ENCODE assay signal across 8 cellular contexts in the genomic region with DNA sequence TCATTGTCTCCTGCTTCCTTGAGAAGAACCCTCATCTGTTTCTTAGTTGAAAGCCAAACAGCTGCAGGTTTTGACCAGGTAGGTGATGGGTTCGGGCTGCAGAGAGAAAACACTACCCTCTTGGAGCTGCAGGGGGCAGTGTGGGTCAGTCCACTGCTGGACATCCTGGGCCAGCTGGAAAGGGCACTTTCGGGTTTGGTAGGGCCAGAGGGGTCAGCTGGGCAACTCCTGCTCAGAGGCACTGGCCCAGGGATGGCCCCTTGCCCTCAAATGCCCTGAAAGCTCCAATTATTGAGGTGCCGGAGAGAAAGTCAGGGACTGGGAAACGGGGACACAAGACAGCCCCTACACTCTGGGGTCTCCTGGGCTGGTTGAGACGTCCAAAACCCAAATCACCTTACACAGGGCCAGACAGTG.
DNase-seq lines count a peak whose midpoint lies in the region; ATAC-seq, FAIRE-seq and TF ChIP-seq lines count a peak whose summit lies in the region.

No MANE protein-coding gene starts in this region.

- no peaks in the 10 kb centered on the region for H3K36me3 ChIP-seq in heart left ventricle

- H3K4me3 ChIP-seq in heart left ventricle = no peak overlapping the region

- no peak overlapping the region for H3K27ac ChIP-seq in heart left ventricle

- FAIRE-seq in H54 (lab: Jason Lieb, UNC) = no peak

- H3K27me3 ChIP-seq in heart left ventricle = no peaks in the 10 kb centered on the region

- peak in 3 of 4 donors; percentile 53 to 74 (median 73) for ATAC-seq in heart left ventricle

- peak; percentile 66 to 82 (median 70) for TF ChIP-seq CTCF in heart left ventricle (IDR thresholded peaks at IDR 0.05)

- DNase-seq in CMK (ENCODE audit: low read depth) (peak; percentile 18), H54 (ENCODE audit: insufficient read length, low spot score) (peak; percentile 35), OCI-M1 (lab: John Stamatoyannopoulos, UW) (peak; percentile 59), heart left ventricle (peak in 4 of 5 donors; percentile 47 to 75 (median 58)), NCI-H446 (lab: John Stamatoyannopoulos, UW) (no peak), NCI-H1930 (lab: John Stamatoyannopoulos, UW) (no peak)
- DNase-seq in activated effector memory CD4-positive, alpha-beta T cell treated with anti-CD3 and anti-CD28 coated beads, Interleukin-2, amount 50 U/mL, for 16 hours = peak; percentile 85
- DNase-seq in stimulated activated CD4-positive, alpha-beta T cell treated with anti-CD3 and anti-CD28 coated beads, Interleukin-12 subunit alpha, Interleukin-12 subunit beta, amount 100 ng/mL, for 24 hours (ENCODE audit: low read depth in 2 of 2) = peak; percentile 18 to 62

- H3K4me1 ChIP-seq in heart left ventricle = peaks cover 0 to 15% (median 3%) of the 10 kb centered on the region in 12 donors

- H3K9me3 ChIP-seq in heart left ventricle = no peaks in the 10 kb centered on the region

- TF ChIP-seq POLR2A in H54 (IDR thresholded peaks at IDR 0.05; ENCODE audit: low read depth, low read length) = no peak
- TF ChIP-seq POLR2A in heart left ventricle (IDR thresholded peaks at IDR 0.05) = no peak

- WGBS in heart left ventricle, 4 donors = 48 to 86% (median 73%) methylated on average over 3 to 5 of the region's 5 CpGs

- intact Hi-C loops in heart left ventricle (cut with DNase I) = loop anchor here in 5 of 10 donors (1.0 to 5.0 kb wide), 3 partner anchors 33 to 37 kb away; no protein-coding TSS in a partner anchor

Comparison
In these comparisons a context has a peak if more than half of its experiments do, and no peak if none do; other contexts are left out.
1. DNase-seq: peak in CMK (single experiment), H54 (single experiment), OCI-M1 (single experiment), activated effector memory CD4-positive, alpha-beta T cell treated with anti-CD3 and anti-CD28 coated beads, Interleukin-2, amount 50 U/mL, for 16 hours (single experiment), heart left ventricle (4 of 5) and stimulated activated CD4-positive, alpha-beta T cell treated with anti-CD3 and anti-CD28 coated beads, Interleukin-12 subunit alpha, Interleukin-12 subunit beta, amount 100 ng/mL, for 24 hours (2 of 2); none in NCI-H446 (0 of 2) and NCI-H1930 (0 of 2).